ENCODE assay signal across 1 cellular context in genomic region chr4:157994863-157995262, GRCh38.
A peak's percentile ranks its signal among the peaks of the same experiment; 100 is the strongest.
TF ChIP-seq lines count a peak whose summit lies in the region.

No MANE protein-coding gene starts in this region.

TF ChIP-seq in HepG2, 621 proteins besides CTCF, POLR2A, EP300 and RAD21 (continued from another document and continues in another):
- TF ChIP-seq, protein P1, sequence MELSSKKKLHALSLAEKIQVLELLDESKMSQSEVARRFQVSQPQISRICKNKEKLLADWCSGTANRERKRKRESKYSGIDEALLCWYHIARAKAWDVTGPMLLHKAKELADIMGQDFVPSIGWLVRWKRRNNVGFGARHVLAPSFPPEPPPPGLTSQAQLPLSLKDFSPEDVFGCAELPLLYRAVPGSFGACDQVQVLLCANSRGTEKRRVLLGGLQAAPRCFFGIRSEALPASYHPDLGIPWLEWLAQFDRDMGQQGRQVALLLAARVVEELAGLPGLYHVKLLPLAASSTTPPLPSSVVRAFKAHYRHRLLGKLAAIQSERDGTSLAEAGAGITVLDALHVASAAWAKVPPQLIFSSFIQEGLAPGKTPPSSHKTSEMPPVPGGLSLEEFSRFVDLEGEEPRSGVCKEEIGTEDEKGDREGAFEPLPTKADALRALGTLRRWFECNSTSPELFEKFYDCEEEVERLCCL (CRISPR knock-in tag; IDR thresholded peaks at IDR 0.05; ENCODE audit: borderline replicate concordance): no peak
- TF ChIP-seq TBX2 (CRISPR knock-in tag; IDR thresholded peaks at IDR 0.05; ENCODE audit: borderline replicate concordance) (peak; percentile 93), ZNF883 (CRISPR knock-in tag; IDR thresholded peaks at IDR 0.05; ENCODE audit: not compliant biosample characterization) (no peak), ZSCAN9 (CRISPR knock-in tag; IDR thresholded peaks at IDR 0.05; ENCODE audit: borderline replicate concordance) (peak; percentile 92), POLR2G (IDR thresholded peaks at IDR 0.05; ENCODE audit: low read depth, low read length) (no peak), BCL6 (CRISPR knock-in tag; IDR thresholded peaks at IDR 0.05) (peak; percentile 97), SIN3B (IDR thresholded peaks at IDR 0.05; ENCODE audit: low read length) (no peak), ZFAT (CRISPR knock-in tag; conservative IDR thresholded peaks at IDR 0.05) (no peak), ZZZ3 (CRISPR knock-in tag; IDR thresholded peaks at IDR 0.05; ENCODE audit: borderline replicate concordance) (no peak), SATB2 (CRISPR knock-in tag; IDR thresholded peaks at IDR 0.05) (0 out of 2 replicates have a peak, but pooled peaks have one; percentile 41), RXRB (CRISPR knock-in tag; IDR thresholded peaks at IDR 0.05; ENCODE audit: borderline replicate concordance) (peak; percentile 94), CERS6 (CRISPR knock-in tag; IDR thresholded peaks at IDR 0.05) (no peak), ATRX (CRISPR knock-in tag; IDR thresholded peaks at IDR 0.05; ENCODE audit: borderline replicate concordance) (no peak), ZFP62 (CRISPR knock-in tag; IDR thresholded peaks at IDR 0.05) (no peak), ZNF614 (CRISPR knock-in tag; IDR thresholded peaks at IDR 0.05; ENCODE audit: borderline replicate concordance) (peak; percentile 95), SMC3 (IDR thresholded peaks at IDR 0.05; ENCODE audit: low read length) (peak; percentile 19; the same call in 1 of the 2 replicates), NR3C1 (CRISPR knock-in tag; IDR thresholded peaks at IDR 0.05) (no peak), ZNF577 (CRISPR knock-in tag; IDR thresholded peaks at IDR 0.05; ENCODE audit: borderline replicate concordance, low read depth) (no peak), HMG20B (CRISPR knock-in tag; conservative IDR thresholded peaks at IDR 0.05) (peak; percentile 91; the same call in 1 of the 2 replicates), ZBTB3 (CRISPR knock-in tag; IDR thresholded peaks at IDR 0.05; ENCODE audit: borderline replicate concordance, low read depth) (peak; percentile 62; the same call in 1 of the 2 replicates), ZFP82 (CRISPR knock-in tag; IDR thresholded peaks at IDR 0.05; ENCODE audit: borderline replicate concordance) (no peak)
- TF ChIP-seq, protein P2, sequence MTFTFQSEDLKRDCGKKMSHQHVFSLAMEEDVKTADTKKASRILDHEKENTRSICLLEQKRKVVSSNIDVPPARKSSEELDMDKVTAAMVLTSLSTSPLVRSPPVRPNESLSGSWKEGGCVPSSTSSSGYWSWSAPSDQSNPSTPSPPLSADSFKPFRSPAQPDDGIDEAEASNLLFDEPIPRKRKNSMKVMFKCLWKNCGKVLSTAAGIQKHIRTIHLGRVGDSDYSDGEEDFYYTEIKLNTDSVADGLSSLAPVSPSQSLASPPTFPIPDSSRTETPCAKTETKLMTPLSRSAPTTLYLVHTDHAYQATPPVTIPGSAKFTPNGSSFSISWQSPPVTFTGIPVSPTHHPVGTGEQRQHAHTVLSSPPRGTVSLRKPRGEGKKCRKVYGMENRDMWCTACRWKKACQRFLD (CRISPR knock-in tag; IDR thresholded peaks at IDR 0.05; ENCODE audit: borderline replicate concordance): no peak
- TF ChIP-seq, protein P3, sequence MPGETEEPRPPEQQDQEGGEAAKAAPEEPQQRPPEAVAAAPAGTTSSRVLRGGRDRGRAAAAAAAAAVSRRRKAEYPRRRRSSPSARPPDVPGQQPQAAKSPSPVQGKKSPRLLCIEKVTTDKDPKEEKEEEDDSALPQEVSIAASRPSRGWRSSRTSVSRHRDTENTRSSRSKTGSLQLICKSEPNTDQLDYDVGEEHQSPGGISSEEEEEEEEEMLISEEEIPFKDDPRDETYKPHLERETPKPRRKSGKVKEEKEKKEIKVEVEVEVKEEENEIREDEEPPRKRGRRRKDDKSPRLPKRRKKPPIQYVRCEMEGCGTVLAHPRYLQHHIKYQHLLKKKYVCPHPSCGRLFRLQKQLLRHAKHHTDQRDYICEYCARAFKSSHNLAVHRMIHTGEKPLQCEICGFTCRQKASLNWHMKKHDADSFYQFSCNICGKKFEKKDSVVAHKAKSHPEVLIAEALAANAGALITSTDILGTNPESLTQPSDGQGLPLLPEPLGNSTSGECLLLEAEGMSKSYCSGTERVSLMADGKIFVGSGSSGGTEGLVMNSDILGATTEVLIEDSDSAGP (CRISPR knock-in tag; IDR thresholded peaks at IDR 0.05; ENCODE audit: borderline replicate concordance): no peak; the same call in 1 of the 2 replicates
- TF ChIP-seq, protein P4, sequence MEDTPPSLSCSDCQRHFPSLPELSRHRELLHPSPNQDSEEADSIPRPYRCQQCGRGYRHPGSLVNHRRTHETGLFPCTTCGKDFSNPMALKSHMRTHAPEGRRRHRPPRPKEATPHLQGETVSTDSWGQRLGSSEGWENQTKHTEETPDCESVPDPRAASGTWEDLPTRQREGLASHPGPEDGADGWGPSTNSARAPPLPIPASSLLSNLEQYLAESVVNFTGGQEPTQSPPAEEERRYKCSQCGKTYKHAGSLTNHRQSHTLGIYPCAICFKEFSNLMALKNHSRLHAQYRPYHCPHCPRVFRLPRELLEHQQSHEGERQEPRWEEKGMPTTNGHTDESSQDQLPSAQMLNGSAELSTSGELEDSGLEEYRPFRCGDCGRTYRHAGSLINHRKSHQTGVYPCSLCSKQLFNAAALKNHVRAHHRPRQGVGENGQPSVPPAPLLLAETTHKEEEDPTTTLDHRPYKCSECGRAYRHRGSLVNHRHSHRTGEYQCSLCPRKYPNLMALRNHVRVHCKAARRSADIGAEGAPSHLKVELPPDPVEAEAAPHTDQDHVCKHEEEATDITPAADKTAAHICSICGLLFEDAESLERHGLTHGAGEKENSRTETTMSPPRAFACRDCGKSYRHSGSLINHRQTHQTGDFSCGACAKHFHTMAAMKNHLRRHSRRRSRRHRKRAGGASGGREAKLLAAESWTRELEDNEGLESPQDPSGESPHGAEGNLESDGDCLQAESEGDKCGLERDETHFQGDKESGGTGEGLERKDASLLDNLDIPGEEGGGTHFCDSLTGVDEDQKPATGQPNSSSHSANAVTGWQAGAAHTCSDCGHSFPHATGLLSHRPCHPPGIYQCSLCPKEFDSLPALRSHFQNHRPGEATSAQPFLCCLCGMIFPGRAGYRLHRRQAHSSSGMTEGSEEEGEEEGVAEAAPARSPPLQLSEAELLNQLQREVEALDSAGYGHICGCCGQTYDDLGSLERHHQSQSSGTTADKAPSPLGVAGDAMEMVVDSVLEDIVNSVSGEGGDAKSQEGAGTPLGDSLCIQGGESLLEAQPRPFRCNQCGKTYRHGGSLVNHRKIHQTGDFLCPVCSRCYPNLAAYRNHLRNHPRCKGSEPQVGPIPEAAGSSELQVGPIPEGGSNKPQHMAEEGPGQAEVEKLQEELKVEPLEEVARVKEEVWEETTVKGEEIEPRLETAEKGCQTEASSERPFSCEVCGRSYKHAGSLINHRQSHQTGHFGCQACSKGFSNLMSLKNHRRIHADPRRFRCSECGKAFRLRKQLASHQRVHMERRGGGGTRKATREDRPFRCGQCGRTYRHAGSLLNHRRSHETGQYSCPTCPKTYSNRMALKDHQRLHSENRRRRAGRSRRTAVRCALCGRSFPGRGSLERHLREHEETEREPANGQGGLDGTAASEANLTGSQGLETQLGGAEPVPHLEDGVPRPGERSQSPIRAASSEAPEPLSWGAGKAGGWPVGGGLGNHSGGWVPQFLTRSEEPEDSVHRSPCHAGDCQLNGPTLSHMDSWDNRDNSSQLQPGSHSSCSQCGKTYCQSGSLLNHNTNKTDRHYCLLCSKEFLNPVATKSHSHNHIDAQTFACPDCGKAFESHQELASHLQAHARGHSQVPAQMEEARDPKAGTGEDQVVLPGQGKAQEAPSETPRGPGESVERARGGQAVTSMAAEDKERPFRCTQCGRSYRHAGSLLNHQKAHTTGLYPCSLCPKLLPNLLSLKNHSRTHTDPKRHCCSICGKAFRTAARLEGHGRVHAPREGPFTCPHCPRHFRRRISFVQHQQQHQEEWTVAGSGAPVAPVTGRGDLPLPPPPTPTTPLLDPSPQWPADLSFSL (CRISPR knock-in tag; IDR thresholded peaks at IDR 0.05): no peak
- TF ChIP-seq, protein P5, sequence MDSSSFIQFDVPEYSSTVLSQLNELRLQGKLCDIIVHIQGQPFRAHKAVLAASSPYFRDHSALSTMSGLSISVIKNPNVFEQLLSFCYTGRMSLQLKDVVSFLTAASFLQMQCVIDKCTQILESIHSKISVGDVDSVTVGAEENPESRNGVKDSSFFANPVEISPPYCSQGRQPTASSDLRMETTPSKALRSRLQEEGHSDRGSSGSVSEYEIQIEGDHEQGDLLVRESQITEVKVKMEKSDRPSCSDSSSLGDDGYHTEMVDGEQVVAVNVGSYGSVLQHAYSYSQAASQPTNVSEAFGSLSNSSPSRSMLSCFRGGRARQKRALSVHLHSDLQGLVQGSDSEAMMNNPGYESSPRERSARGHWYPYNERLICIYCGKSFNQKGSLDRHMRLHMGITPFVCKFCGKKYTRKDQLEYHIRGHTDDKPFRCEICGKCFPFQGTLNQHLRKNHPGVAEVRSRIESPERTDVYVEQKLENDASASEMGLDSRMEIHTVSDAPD (CRISPR knock-in tag; IDR thresholded peaks at IDR 0.05): peak; percentile 79; the same call in 1 of the 2 replicates
- TF ChIP-seq, protein P6, sequence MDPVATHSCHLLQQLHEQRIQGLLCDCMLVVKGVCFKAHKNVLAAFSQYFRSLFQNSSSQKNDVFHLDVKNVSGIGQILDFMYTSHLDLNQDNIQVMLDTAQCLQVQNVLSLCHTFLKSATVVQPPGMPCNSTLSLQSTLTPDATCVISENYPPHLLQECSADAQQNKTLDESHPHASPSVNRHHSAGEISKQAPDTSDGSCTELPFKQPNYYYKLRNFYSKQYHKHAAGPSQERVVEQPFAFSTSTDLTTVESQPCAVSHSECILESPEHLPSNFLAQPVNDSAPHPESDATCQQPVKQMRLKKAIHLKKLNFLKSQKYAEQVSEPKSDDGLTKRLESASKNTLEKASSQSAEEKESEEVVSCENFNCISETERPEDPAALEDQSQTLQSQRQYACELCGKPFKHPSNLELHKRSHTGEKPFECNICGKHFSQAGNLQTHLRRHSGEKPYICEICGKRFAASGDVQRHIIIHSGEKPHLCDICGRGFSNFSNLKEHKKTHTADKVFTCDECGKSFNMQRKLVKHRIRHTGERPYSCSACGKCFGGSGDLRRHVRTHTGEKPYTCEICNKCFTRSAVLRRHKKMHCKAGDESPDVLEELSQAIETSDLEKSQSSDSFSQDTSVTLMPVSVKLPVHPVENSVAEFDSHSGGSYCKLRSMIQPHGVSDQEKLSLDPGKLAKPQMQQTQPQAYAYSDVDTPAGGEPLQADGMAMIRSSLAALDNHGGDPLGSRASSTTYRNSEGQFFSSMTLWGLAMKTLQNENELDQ (CRISPR knock-in tag; IDR thresholded peaks at IDR 0.05; ENCODE audit: borderline replicate concordance): no peak
- TF ChIP-seq, protein P7, sequence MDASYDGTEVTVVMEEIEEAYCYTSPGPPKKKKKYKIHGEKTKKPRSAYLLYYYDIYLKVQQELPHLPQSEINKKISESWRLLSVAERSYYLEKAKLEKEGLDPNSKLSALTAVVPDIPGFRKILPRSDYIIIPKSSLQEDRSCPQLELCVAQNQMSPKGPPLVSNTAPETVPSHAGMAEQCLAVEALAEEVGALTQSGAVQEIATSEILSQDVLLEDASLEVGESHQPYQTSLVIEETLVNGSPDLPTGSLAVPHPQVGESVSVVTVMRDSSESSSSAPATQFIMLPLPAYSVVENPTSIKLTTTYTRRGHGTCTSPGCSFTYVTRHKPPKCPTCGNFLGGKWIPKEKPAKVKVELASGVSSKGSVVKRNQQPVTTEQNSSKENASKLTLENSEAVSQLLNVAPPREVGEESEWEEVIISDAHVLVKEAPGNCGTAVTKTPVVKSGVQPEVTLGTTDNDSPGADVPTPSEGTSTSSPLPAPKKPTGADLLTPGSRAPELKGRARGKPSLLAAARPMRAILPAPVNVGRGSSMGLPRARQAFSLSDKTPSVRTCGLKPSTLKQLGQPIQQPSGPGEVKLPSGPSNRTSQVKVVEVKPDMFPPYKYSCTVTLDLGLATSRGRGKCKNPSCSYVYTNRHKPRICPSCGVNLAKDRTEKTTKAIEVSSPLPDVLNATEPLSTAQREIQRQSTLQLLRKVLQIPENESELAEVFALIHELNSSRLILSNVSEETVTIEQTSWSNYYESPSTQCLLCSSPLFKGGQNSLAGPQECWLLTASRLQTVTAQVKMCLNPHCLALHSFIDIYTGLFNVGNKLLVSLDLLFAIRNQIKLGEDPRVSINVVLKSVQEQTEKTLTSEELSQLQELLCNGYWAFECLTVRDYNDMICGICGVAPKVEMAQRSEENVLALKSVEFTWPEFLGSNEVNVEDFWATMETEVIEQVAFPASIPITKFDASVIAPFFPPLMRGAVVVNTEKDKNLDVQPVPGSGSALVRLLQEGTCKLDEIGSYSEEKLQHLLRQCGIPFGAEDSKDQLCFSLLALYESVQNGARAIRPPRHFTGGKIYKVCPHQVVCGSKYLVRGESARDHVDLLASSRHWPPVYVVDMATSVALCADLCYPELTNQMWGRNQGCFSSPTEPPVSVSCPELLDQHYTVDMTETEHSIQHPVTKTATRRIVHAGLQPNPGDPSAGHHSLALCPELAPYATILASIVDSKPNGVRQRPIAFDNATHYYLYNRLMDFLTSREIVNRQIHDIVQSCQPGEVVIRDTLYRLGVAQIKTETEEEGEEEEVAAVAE (CRISPR knock-in tag; IDR thresholded peaks at IDR 0.05; ENCODE audit: borderline replicate concordance): peak; percentile 87
- TF ChIP-seq, protein P8, sequence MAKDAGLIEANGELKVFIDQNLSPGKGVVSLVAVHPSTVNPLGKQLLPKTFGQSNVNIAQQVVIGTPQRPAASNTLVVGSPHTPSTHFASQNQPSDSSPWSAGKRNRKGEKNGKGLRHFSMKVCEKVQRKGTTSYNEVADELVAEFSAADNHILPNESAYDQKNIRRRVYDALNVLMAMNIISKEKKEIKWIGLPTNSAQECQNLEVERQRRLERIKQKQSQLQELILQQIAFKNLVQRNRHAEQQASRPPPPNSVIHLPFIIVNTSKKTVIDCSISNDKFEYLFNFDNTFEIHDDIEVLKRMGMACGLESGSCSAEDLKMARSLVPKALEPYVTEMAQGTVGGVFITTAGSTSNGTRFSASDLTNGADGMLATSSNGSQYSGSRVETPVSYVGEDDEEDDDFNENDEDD (CRISPR knock-in tag; IDR thresholded peaks at IDR 0.05; ENCODE audit: borderline replicate concordance): 0 out of 2 replicates have a peak, but pooled peaks have one; percentile 20
- TF ChIP-seq, protein P9, sequence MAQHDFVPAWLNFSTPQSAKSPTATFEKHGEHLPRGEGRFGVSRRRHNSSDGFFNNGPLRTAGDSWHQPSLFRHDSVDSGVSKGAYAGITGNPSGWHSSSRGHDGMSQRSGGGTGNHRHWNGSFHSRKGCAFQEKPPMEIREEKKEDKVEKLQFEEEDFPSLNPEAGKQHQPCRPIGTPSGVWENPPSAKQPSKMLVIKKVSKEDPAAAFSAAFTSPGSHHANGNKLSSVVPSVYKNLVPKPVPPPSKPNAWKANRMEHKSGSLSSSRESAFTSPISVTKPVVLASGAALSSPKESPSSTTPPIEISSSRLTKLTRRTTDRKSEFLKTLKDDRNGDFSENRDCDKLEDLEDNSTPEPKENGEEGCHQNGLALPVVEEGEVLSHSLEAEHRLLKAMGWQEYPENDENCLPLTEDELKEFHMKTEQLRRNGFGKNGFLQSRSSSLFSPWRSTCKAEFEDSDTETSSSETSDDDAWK (CRISPR knock-in tag; IDR thresholded peaks at IDR 0.05): no peak
